Comparison of ENCODE assay signal across 10 cellular contexts in genomic region chr6:43515808-43516207, GRCh38. TPM values are rescaled to one million over a fixed set of nuclear protein-coding genes. Genes with fewer than 3 reads are reported as not detected.
A peak's percentile ranks its signal among the peaks of the same experiment; 100 is the strongest.
DNase-seq lines count a peak whose midpoint lies in the region; ATAC-seq and TF ChIP-seq lines count a peak whose summit lies in the region.
"Had no signal": no experiment of that assay in that cellular context is flagged by ENCODE, and none has a peak within 500 bp of the region (broad histone marks: within the 10 kb centered on the region; RNA-seq: fewer than 3 reads in every experiment).

No MANE protein-coding gene starts in this region.

- POLR2A ChIA-PET in A673 (lab: Charles Lee; ENCODE audit: low non-redundant PET): interaction anchor here (0.7 kb wide), 1 partner anchor 194 kb away, joined by 3 read pairs; no protein-coding TSS in a partner anchor

- intact Hi-C loops in A673 (cut with micrococcal nuclease; ENCODE audit: unreplicated experiment): no loop called here
- intact Hi-C loops in colonic mucosa (cut with DNase I): no loop called here

- DNase-seq in A673 (ENCODE audit: low spot score) (no peak), HL-60 (ENCODE audit: low read depth in 1 of 2, low spot score in 1 of 2) (no peak), colonic mucosa (no peak), midbrain (lab: John Stamatoyannopoulos, UW) (no peak)
- no peak for DNase-seq in stimulated activated CD4-positive, alpha-beta T cell treated with anti-CD3 and anti-CD28 coated beads, Interleukin-1b, Interleukin-23, amount 100 ng/mL, for 48 hours
- DNase-seq: NCI-H2029 treated with DMSO at 0.1 percent for 48 hours; stimulated activated CD4-positive, alpha-beta T cell treated with anti-CD3 and anti-CD28 coated beads, Interleukin-4, amount 100 ng/mL, for 1 hour had no signal

- peaks cover 12% of the 10 kb centered on the region for H3K4me1 ChIP-seq in A673 (ENCODE audit: insufficient read depth, low read length, poor library complexity, severe bottlenecking)
- peaks cover 19% of the 10 kb centered on the region for H3K4me1 ChIP-seq in colonic mucosa
- H3K4me1 ChIP-seq in muscle layer of colon (ENCODE audit: insufficient read depth, low read length): peaks cover 34% of the 10 kb centered on the region

- H3K27me3 ChIP-seq in A673 (replicated peaks; ENCODE audit: insufficient read depth, low read depth, low read length, poor library complexity) (no peaks in the 10 kb centered on the region), HL-60 (ENCODE audit: insufficient read depth, poor library complexity, severe bottlenecking) (no peaks in the 10 kb centered on the region), colonic mucosa (no peaks in the 10 kb centered on the region), muscle layer of colon (ENCODE audit: control insufficient read depth in 1 of 2, insufficient read depth in 2 of 2, low read length in 2 of 2) (no peaks in the 10 kb centered on the region)

- CTCF ChIA-PET in A673 (lab: Charles Lee): no interaction called here

- H3K9me3 ChIP-seq in A673 (ENCODE audit: low read depth, low read length, poor library complexity, severe bottlenecking) (no peaks in the 10 kb centered on the region), colonic mucosa (no peaks in the 10 kb centered on the region), muscle layer of colon (ENCODE audit: low read length) (no peaks in the 10 kb centered on the region)

- H3K4me3 ChIP-seq in A673 (ENCODE audit: low read depth, low read length, poor library complexity, severe bottlenecking): peak overlapping the region; percentile 89
- H3K4me3 ChIP-seq in HL-60 (replicated peaks; ENCODE audit: insufficient read depth, low read length): peak overlapping the region; percentile 92
- peak overlapping the region; percentile 97 for H3K4me3 ChIP-seq in colonic mucosa
- peak overlapping the region; percentile 97 to 98 for H3K4me3 ChIP-seq in muscle layer of colon (ENCODE audit: low read depth in 1 of 2, low read length in 2 of 2)

- TF ChIP-seq CTCF in A673 (conservative IDR thresholded peaks at IDR 0.05; ENCODE audit: low read depth, low read length) (no peak), HL-60 (IDR thresholded peaks at IDR 0.05; ENCODE audit: insufficient read depth, low read length) (no peak), colonic mucosa (IDR thresholded peaks at IDR 0.05) (no peak)

- TSS peak; percentile 71 for BruUV-seq in A673 (replicated peaks; lab: Mats Ljungman, UMichigan)

- H3K36me3 ChIP-seq in A673 (ENCODE audit: insufficient read depth, low read length, poor library complexity, severe bottlenecking) (peaks cover 61% of the 10 kb centered on the region), colonic mucosa (peaks cover 10% of the 10 kb centered on the region), muscle layer of colon (ENCODE audit: insufficient read depth, low read length) (peaks cover 58% of the 10 kb centered on the region)

- ATAC-seq in HG02678 (IDR thresholded peaks at IDR 0.05; ENCODE audit: unreplicated experiment) (no peak), HG03025 (IDR thresholded peaks at IDR 0.05; ENCODE audit: low FRiP score, unreplicated experiment) (no peak)

- H3K27ac ChIP-seq in A673 (ENCODE audit: low read depth, low read length, poor library complexity, severe bottlenecking) (peak overlapping the region; percentile 88), HL-60 (replicated peaks) (peak overlapping the region; percentile 82), colonic mucosa (no peak overlapping the region), muscle layer of colon (ENCODE audit: low read depth, low read length) (peak overlapping the region; percentile 95)

- H3K9ac ChIP-seq in colonic mucosa (ENCODE audit: low read depth in 2 of 2, low read length in 2 of 2) (peak overlapping the region; percentile 82 to 97), muscle layer of colon (ENCODE audit: low read length) (peak overlapping the region; percentile 98)

RNA-seq across cellular contexts. Expression of gene YIPF3, which starts 0.9 kb away (rescaled TPM):
- total RNA-seq in A673 (2021) (75.1 and 84.2 TPM in 2 replicates), colonic mucosa (100 to 1,000 TPM; 121 to 129 TPM)

RNA-seq across cellular contexts. Expression of gene POLR1C, which starts 1.1 kb away (rescaled TPM):
- 64.1 and 75.4 TPM in 2 replicates for total RNA-seq in A673 (2021)
- 10 to 100 TPM; 28.1 to 41.8 TPM for total RNA-seq in colonic mucosa

RNA-seq across cellular contexts. Expression of gene LRRC73, which starts 5.7 kb away (rescaled TPM):
- total RNA-seq in A673 (2021) (0.58 and 0.94 TPM in 2 replicates), colonic mucosa (1 to 10 TPM in 1 of 2 donors, under 1 TPM in 1; 0.77 to 1.1 TPM)

RNA-seq across cellular contexts. Expression of gene TJAP1, which starts 38.4 kb away (rescaled TPM):
- total RNA-seq in A673 (2021) (39.1 and 46.0 TPM in 2 replicates), colonic mucosa (10 to 100 TPM; 18.6 to 26.4 TPM)
